In genomic region chr2:147222506-147222905, GRCh38 we compare ENCODE assay signal across 19 cellular contexts.
DNase-seq lines count a peak whose midpoint lies in the region; ATAC-seq, FAIRE-seq and TF ChIP-seq lines count a peak whose summit lies in the region.
"Had no signal": no experiment of that assay in that cellular context is flagged by ENCODE, and none has a peak within 500 bp of the region (broad histone marks: within the 10 kb centered on the region; RNA-seq: fewer than 3 reads in every experiment).

No MANE protein-coding gene starts in this region.

- no peak for TF ChIP-seq POLR2A in H54 (IDR thresholded peaks at IDR 0.05; ENCODE audit: low read depth, low read length)

- no peak for FAIRE-seq in H54 (lab: Jason Lieb, UNC)
- FAIRE-seq: kidney had no signal

- DNase-seq in NCI-H748 (lab: John Stamatoyannopoulos, UW; ENCODE audit: unreplicated experiment) (peak; percentile 43), NCI-H748 treated with DMSO at 0.1 percent for 48 hours (lab: John Stamatoyannopoulos, UW) (no peak), renal cortical epithelial cell (ENCODE audit: low read depth) (peak; percentile 42), germinal center (ENCODE audit: low spot score) (no peak), H54 (ENCODE audit: insufficient read length, low spot score) (no peak)
- DNase-seq in activated CD4-positive, alpha-beta T cell treated with anti-CD3 and anti-CD28 coated beads for 1 hour: no peak
- DNase-seq: activated CD8-positive, alpha-beta memory T cell treated with anti-CD3 and anti-CD28 coated beads, Interleukin-2, amount 10 ng/mL, durations not matched to agents 7 days and 5 days; brain microvascular endothelial cell; C1 segment of cervical spinal cord; H9; hypothalamus; kidney; natural killer cell; stomach; T1000; upper lobe of right lung had no signal

- ATAC-seq in GM21529 (IDR thresholded peaks at IDR 0.05; ENCODE audit: unreplicated experiment): peak; percentile 80
- ATAC-seq in HG03175 (IDR thresholded peaks at IDR 0.05; ENCODE audit: unreplicated experiment): peak; percentile 55
- ATAC-seq: activated CD8-positive, alpha-beta memory T cell treated with anti-CD3 and anti-CD28 coated beads, Interleukin-2, amount 10 ng/mL, durations not matched to agents 7 days and 5 days; natural killer cell; SK-N-SH treated with all-trans-retinoic acid at 6 μM for 48 hours; upper lobe of right lung had no signal

Comparison
In these comparisons a context has a peak if more than half of its experiments do, and no peak if none do; other contexts are left out.
1. DNase-seq: peak in NCI-H748 (single experiment) and renal cortical epithelial cell (single experiment); none in NCI-H748 treated with DMSO at 0.1 percent for 48 hours (single experiment), germinal center (single experiment), activated CD4-positive, alpha-beta T cell treated with anti-CD3 and anti-CD28 coated beads for 1 hour (single experiment) and H54 (single experiment).